Comparison of ENCODE assay signal across 37 cellular contexts in genomic region chr10:48887982-48888381, GRCh38. TPM values are rescaled to one million over a fixed set of nuclear protein-coding genes. Genes with fewer than 3 reads are reported as not detected.
"Had no signal": no experiment of that assay in that cellular context is flagged by ENCODE, and none has a peak within 500 bp of the region (broad histone marks: within the 10 kb centered on the region; RNA-seq: fewer than 3 reads in every experiment).

No MANE protein-coding gene starts in this region.

- H3K27me3 Mint-ChIP-seq: stimulated activated naive B cell treated with anti-CD40 and anti-IgM and Interleukin-4, amounts not matched to agents 10 μg/mL and 1 μg/mL and 100 μg/mL, for 72 hours; stimulated activated naive CD8-positive, alpha-beta T cell treated with anti-CD3 and anti-CD28 coated beads, Interleukin-15, Interleukin-2, amounts not matched to agents 100 ng/mL and 50 ng/mL, for 24 hours had no signal

- H3K79me2 ChIP-seq: parathyroid adenoma had no signal

- H3K4me1 Mint-ChIP-seq: naive thymus-derived CD4-positive, alpha-beta T cell; nephron progenitor cell; neural crest cell; stimulated activated effector memory CD8-positive, alpha-beta T cell treated with anti-CD3 and anti-CD28 coated beads, Interleukin-12 subunit alpha, Interleukin-12 subunit beta, amount 100 ng/mL, for 72 hours had no signal

- H3K36me3 ChIP-seq: ovary, stomach, thoracic aorta, thyroid gland, tibial nerve, upper lobe of left lung, vagina had no signal

- FAIRE-seq: urothelium cell line had no signal

- H2AFZ ChIP-seq: parathyroid adenoma had no signal

- H3K4me2 ChIP-seq: smooth muscle cell had no signal

- H3K9me3 Mint-ChIP-seq: naive thymus-derived CD4-positive, alpha-beta T cell; natural killer cell treated with Interleukin-12 subunit alpha and Interleukin-12 subunit beta and Interleukin-15 and Interleukin-18, amount 100 ng/mL, for 72 hours; nephron progenitor cell; neural crest cell; stimulated activated effector memory CD8-positive, alpha-beta T cell treated with anti-CD3 and anti-CD28 coated beads, Interleukin-12 subunit alpha, Interleukin-12 subunit beta, amount 100 ng/mL, for 72 hours; stimulated activated naive B cell treated with anti-CD40 and anti-IgM and Interleukin-4, amounts not matched to agents 10 μg/mL and 1 μg/mL and 100 μg/mL, for 72 hours; stimulated activated naive CD8-positive, alpha-beta T cell treated with anti-CD3 and anti-CD28 coated beads, Interleukin-15, Interleukin-2, amounts not matched to agents 100 ng/mL and 50 ng/mL, for 24 hours had no signal

- DNase-seq: naive thymus-derived CD4-positive, alpha-beta T cell; nephron progenitor cell; occipital lobe; ovary; posterior cingulate gyrus; psoas muscle; right cardiac atrium; spleen; stimulated activated CD4-positive, alpha-beta T cell treated with anti-CD3 and anti-CD28 coated beads, Interleukin-12 subunit alpha, Interleukin-12 subunit beta, amount 100 ng/mL, for 4 hours; stimulated activated CD4-positive, alpha-beta T cell treated with anti-CD3 and anti-CD28 coated beads, Interleukin-1b, Interleukin-23, amount 100 ng/mL, for 48 hours; stimulated activated CD4-positive, alpha-beta T cell treated with anti-CD3 and anti-CD28 coated beads, Interleukin-4, amount 100 ng/mL, for 24 hours; stimulated activated naive B cell treated with anti-CD40 and anti-IgM and Interleukin-4, amounts not matched to agents 10 μg/mL and 1 μg/mL and 100 μg/mL, for 72 hours; stimulated activated naive CD4-positive, alpha-beta T cell treated with Interleukin-2 at 50 U/mL for 16 hours; stomach; thyroid gland; trophoblast cell; upper lobe of left lung had no signal

- H3K36me3 Mint-ChIP-seq: naive thymus-derived CD4-positive, alpha-beta T cell; natural killer cell treated with Interleukin-12 subunit alpha and Interleukin-12 subunit beta and Interleukin-15 and Interleukin-18, amount 100 ng/mL, for 72 hours; stimulated activated effector memory CD8-positive, alpha-beta T cell treated with anti-CD3 and anti-CD28 coated beads, Interleukin-12 subunit alpha, Interleukin-12 subunit beta, amount 100 ng/mL, for 72 hours had no signal

- H3K27ac ChIP-seq: neutrophil, ovary, parathyroid adenoma, psoas muscle, skin epidermis, spleen, stomach, thoracic aorta, thyroid gland, tibial nerve, upper lobe of left lung, vagina had no signal

- H3K9me3 ChIP-seq: neutrophil, ovary, psoas muscle, spleen, stomach, thoracic aorta, thyroid gland, tibial nerve, upper lobe of left lung, vagina had no signal

- H3K27ac Mint-ChIP-seq: natural killer cell treated with Interleukin-12 subunit alpha and Interleukin-12 subunit beta and Interleukin-15 and Interleukin-18, amount 100 ng/mL, for 72 hours; nephron progenitor cell; progenitor cell of endocrine pancreas; stimulated activated effector memory CD8-positive, alpha-beta T cell treated with anti-CD3 and anti-CD28 coated beads, Interleukin-12 subunit alpha, Interleukin-12 subunit beta, amount 100 ng/mL, for 72 hours; stimulated activated naive B cell treated with anti-CD40 and anti-IgM and Interleukin-4, amounts not matched to agents 10 μg/mL and 1 μg/mL and 100 μg/mL, for 72 hours; stimulated activated naive CD8-positive, alpha-beta T cell treated with anti-CD3 and anti-CD28 coated beads, Interleukin-15, Interleukin-2, amounts not matched to agents 100 ng/mL and 50 ng/mL, for 24 hours had no signal

- H3K4me1 ChIP-seq: parathyroid adenoma, psoas muscle, spleen, stomach, thyroid gland, tibial nerve, vagina had no signal

- H3K27me3 ChIP-seq: neutrophil, ovary, spleen, stomach, thyroid gland, tibial nerve, upper lobe of left lung, vagina had no signal

- H3K4me3 Mint-ChIP-seq: naive thymus-derived CD4-positive, alpha-beta T cell; natural killer cell treated with Interleukin-12 subunit alpha and Interleukin-12 subunit beta and Interleukin-15 and Interleukin-18, amount 100 ng/mL, for 72 hours; nephron progenitor cell; neural crest cell; stimulated activated effector memory CD8-positive, alpha-beta T cell treated with anti-CD3 and anti-CD28 coated beads, Interleukin-12 subunit alpha, Interleukin-12 subunit beta, amount 100 ng/mL, for 72 hours; stimulated activated naive CD8-positive, alpha-beta T cell treated with anti-CD3 and anti-CD28 coated beads, Interleukin-15, Interleukin-2, amounts not matched to agents 100 ng/mL and 50 ng/mL, for 24 hours had no signal

- H3K4me3 ChIP-seq: ovary, psoas muscle, skin epidermis, smooth muscle cell, spleen, stomach, thoracic aorta, thyroid gland, tibial nerve, upper lobe of left lung, vagina had no signal

- H3K9ac ChIP-seq: parathyroid adenoma had no signal

- ATAC-seq: naive thymus-derived CD4-positive, alpha-beta T cell; natural killer cell treated with Interleukin-12 subunit alpha and Interleukin-12 subunit beta and Interleukin-15 and Interleukin-18, amount 100 ng/mL, for 72 hours; psoas muscle; right cardiac atrium; sciatic nerve; stimulated activated effector memory CD8-positive, alpha-beta T cell treated with anti-CD3 and anti-CD28 coated beads, Interleukin-12 subunit alpha, Interleukin-12 subunit beta, amount 100 ng/mL, for 72 hours; stimulated activated naive B cell treated with anti-CD40 and anti-IgM and Interleukin-4, amounts not matched to agents 10 μg/mL and 1 μg/mL and 100 μg/mL, for 72 hours had no signal

RNA-seq across cellular contexts. Expression of gene LRRC18, which starts 51.7 kb away (rescaled TPM):
- total RNA-seq: myocyte; naive thymus-derived CD4-positive, alpha-beta T cell; natural killer cell treated with Interleukin-12 subunit alpha and Interleukin-12 subunit beta and Interleukin-15 and Interleukin-18, amount 100 ng/mL, for 72 hours; neural crest cell; occipital lobe; osteoblast; progenitor cell of endocrine pancreas; psoas muscle; renal cortical epithelial cell; right cardiac atrium; sciatic nerve; smooth muscle cell; spleen; subcutaneous adipose tissue; temporal lobe; thoracic aorta; thyroid gland; tibial nerve; ureter; vagina had no signal
- polyA plus RNA-seq: naive thymus-derived CD4-positive, alpha-beta T cell; psoas muscle; right cardiac atrium; smooth muscle cell had no signal
